15 cellular contexts compared by ENCODE assay signal in genomic region chr3:147391726-147392082, GRCh38. TPM values are rescaled to one million over a fixed set of nuclear protein-coding genes. Genes with fewer than 3 reads are reported as not detected.
A peak's percentile ranks its signal among the peaks of the same experiment; 100 is the strongest.
DNase-seq lines count a peak whose midpoint lies in the region; ATAC-seq and TF ChIP-seq lines count a peak whose summit lies in the region.
"Had no signal": no experiment of that assay in that cellular context is flagged by ENCODE, and none has a peak within 500 bp of the region (broad histone marks: within the 10 kb centered on the region; RNA-seq: fewer than 3 reads in every experiment).

No MANE protein-coding gene starts in this region.

- no peaks in the 10 kb centered on the region for H3K9me2 ChIP-seq in Karpas-422 (replicated peaks; ENCODE audit: insufficient read depth, low read length)

- H3K36me3 ChIP-seq in mesenchymal stem cell (ENCODE audit: control insufficient read depth in 1 of 2, insufficient read depth in 2 of 2, low read depth in 1 of 2, low read length in 2 of 2) (peaks cover 0 to 14% of the 10 kb centered on the region in 2 experiments), suprapubic skin (no peaks in the 10 kb centered on the region), Karpas-422 (ENCODE audit: insufficient read depth, low read length) (no peaks in the 10 kb centered on the region)

- peaks cover 16% of the 10 kb centered on the region for H3K4me1 ChIP-seq in mesenchymal stem cell (ENCODE audit: control insufficient read depth, insufficient read depth, low read depth, low read length)
- H3K4me1 ChIP-seq in suprapubic skin: peaks cover 45% of the 10 kb centered on the region
- no peaks in the 10 kb centered on the region for H3K4me1 ChIP-seq in Karpas-422 (ENCODE audit: low read length)

- H3K4me3 ChIP-seq in mesenchymal stem cell (ENCODE audit: insufficient read depth in 1 of 2, low read depth in 1 of 2, low read length in 2 of 2) (peak overlapping the region; percentile 63 to 76), suprapubic skin (peak overlapping the region; percentile 42), Karpas-422 (ENCODE audit: low read length) (no peak overlapping the region)

- no peak overlapping the region for H2BK120ac ChIP-seq in mesenchymal stem cell (ENCODE audit: low read depth, low read length)

- TF ChIP-seq POLR2A in suprapubic skin (IDR thresholded peaks at IDR 0.05): no peak

- CTCF ChIA-PET in activated CD8-positive, alpha-beta memory T cell treated with anti-CD3 and anti-CD28 coated beads, Interleukin-2, amount 10 ng/mL, durations not matched to agents 7 days and 5 days (lab: Charles Lee): no interaction called here

- peak overlapping the region; percentile 96 for H3K27ac ChIP-seq in mesenchymal stem cell (ENCODE audit: low read length, poor library complexity, severe bottlenecking)
- H3K27ac ChIP-seq in suprapubic skin: no peak overlapping the region
- H3K27ac ChIP-seq in Karpas-422 (ENCODE audit: low read length): no peak overlapping the region

- H3K9ac ChIP-seq in mesenchymal stem cell (ENCODE audit: low read length): peak overlapping the region; percentile 54
- no peak overlapping the region for H3K9ac ChIP-seq in Karpas-422 (ENCODE audit: low read length)

- peaks cover 6% of the 10 kb centered on the region for H3K9me3 ChIP-seq in mesenchymal stem cell (ENCODE audit: control insufficient read depth, low read length)
- no peaks in the 10 kb centered on the region for H3K9me3 ChIP-seq in suprapubic skin
- H3K9me3 ChIP-seq in Karpas-422 (ENCODE audit: low read length): peaks cover 10% of the 10 kb centered on the region

- H3K27me3 Mint-ChIP-seq in activated CD8-positive, alpha-beta memory T cell treated with anti-CD3 and anti-CD28 coated beads, Interleukin-2, amount 10 ng/mL, durations not matched to agents 7 days and 5 days: peaks cover 82% of the 10 kb centered on the region
- peaks cover 62% of the 10 kb centered on the region for H3K27me3 Mint-ChIP-seq in chondrocyte (ENCODE audit: low read depth)

- peaks cover 4% of the 10 kb centered on the region for H3K36me3 Mint-ChIP-seq in activated CD8-positive, alpha-beta memory T cell treated with anti-CD3 and anti-CD28 coated beads, Interleukin-2, amount 10 ng/mL, durations not matched to agents 7 days and 5 days
- H3K36me3 Mint-ChIP-seq in chondrocyte (ENCODE audit: low read depth): peaks cover 1% of the 10 kb centered on the region

- no peak for TF ChIP-seq EP300 in suprapubic skin (IDR thresholded peaks at IDR 0.05)

- no peak overlapping the region for H2AK5ac ChIP-seq in mesenchymal stem cell (ENCODE audit: low read length, severe bottlenecking)

- H3K27ac Mint-ChIP-seq in activated CD8-positive, alpha-beta memory T cell treated with anti-CD3 and anti-CD28 coated beads, Interleukin-2, amount 10 ng/mL, durations not matched to agents 7 days and 5 days: peak overlapping the region; percentile 22
- peak overlapping the region; percentile 80 for H3K27ac Mint-ChIP-seq in chondrocyte (ENCODE audit: unreplicated experiment)

- H3K79me1 ChIP-seq in mesenchymal stem cell (replicated peaks; ENCODE audit: low read length, poor library complexity, severe bottlenecking): peaks cover 6% of the 10 kb centered on the region

- H4K20me1 ChIP-seq in Karpas-422 (ENCODE audit: insufficient read depth, low read depth, low read length): no peaks in the 10 kb centered on the region

- H2BK15ac ChIP-seq in mesenchymal stem cell (ENCODE audit: low read depth, poor library complexity, severe bottlenecking): no peak overlapping the region

- H3K9me3 Mint-ChIP-seq in activated CD8-positive, alpha-beta memory T cell treated with anti-CD3 and anti-CD28 coated beads, Interleukin-2, amount 10 ng/mL, durations not matched to agents 7 days and 5 days (ENCODE audit: low read depth): no peaks in the 10 kb centered on the region
- no peaks in the 10 kb centered on the region for H3K9me3 Mint-ChIP-seq in chondrocyte (ENCODE audit: low read depth)

- no peak overlapping the region for H3K4ac ChIP-seq in mesenchymal stem cell (ENCODE audit: low read depth in 1 of 2, low read length in 2 of 2)

- peak overlapping the region; percentile 78 for H3K4me2 ChIP-seq in mesenchymal stem cell (ENCODE audit: low read length, poor library complexity, severe bottlenecking)
- H3K4me2 ChIP-seq in Karpas-422 (ENCODE audit: low read depth, low read length, poor library complexity, severe bottlenecking): no peak overlapping the region

- no peak overlapping the region for H3K18ac ChIP-seq in mesenchymal stem cell (ENCODE audit: low read depth in 1 of 2, low read length in 2 of 2)

- H3K4me3 Mint-ChIP-seq in activated CD8-positive, alpha-beta memory T cell treated with anti-CD3 and anti-CD28 coated beads, Interleukin-2, amount 10 ng/mL, durations not matched to agents 7 days and 5 days: no peak overlapping the region
- H3K4me3 Mint-ChIP-seq in chondrocyte (ENCODE audit: unreplicated experiment): peak overlapping the region; percentile 69

- no peak overlapping the region for H2AFZ ChIP-seq in mesenchymal stem cell (ENCODE audit: low read depth, low read length)
- no peak overlapping the region for H2AFZ ChIP-seq in Karpas-422 (ENCODE audit: low read length)

- H2BK5ac ChIP-seq in mesenchymal stem cell (ENCODE audit: low read depth, low read length, poor library complexity, severe bottlenecking): no peak overlapping the region

- WGBS in mesenchymal stem cell: 2% methylated on average over 7 of the region's 12 CpGs
- 7% methylated on average over 11 of the region's 12 CpGs for WGBS in suprapubic skin

- DNase-seq in activated CD8-positive, alpha-beta memory T cell treated with anti-CD3 and anti-CD28 coated beads, Interleukin-2, amount 10 ng/mL, durations not matched to agents 7 days and 5 days: no peak
- no peak for DNase-seq in activated CD8-positive, alpha-beta memory T cell treated with anti-CD3 and anti-CD28 coated beads, Interleukin-2, amount 50 U/mL, for 4 hours
- DNase-seq in chondrocyte (ENCODE audit: low spot score): no peak
- no peak for DNase-seq in mesenchymal stem cell
- DNase-seq in suprapubic skin (ENCODE audit: low spot score in 2 of 2): no peak
- no peak for DNase-seq in mesenteric fat pad (ENCODE audit: low spot score)
- no peak for DNase-seq in Karpas-422
- no peak for DNase-seq in SKM-1 (lab: John Stamatoyannopoulos, UW; ENCODE audit: unreplicated experiment)
- DNase-seq: ACHN; amniotic stem cell; left colon; NCI-H1417 treated with DMSO at 0.1 percent for 48 hours; NK-92 treated with Interleukin-12 subunit alpha and Interleukin-12 subunit beta, amount 100 ng/mL, for 24 hours had no signal

- no peak overlapping the region for H4K91ac ChIP-seq in mesenchymal stem cell (ENCODE audit: low read length)

- no peak for ATAC-seq in activated CD8-positive, alpha-beta memory T cell treated with anti-CD3 and anti-CD28 coated beads, Interleukin-2, amount 10 ng/mL, durations not matched to agents 7 days and 5 days

- H3K14ac ChIP-seq in mesenchymal stem cell (ENCODE audit: low read length in 2 of 2): no peak overlapping the region

- H2BK12ac ChIP-seq in mesenchymal stem cell (ENCODE audit: low read length in 2 of 2): no peak overlapping the region

- no peak overlapping the region for H4K8ac ChIP-seq in mesenchymal stem cell (ENCODE audit: low read length)

- no peaks in the 10 kb centered on the region for H3K4me1 Mint-ChIP-seq in activated CD8-positive, alpha-beta memory T cell treated with anti-CD3 and anti-CD28 coated beads, Interleukin-2, amount 10 ng/mL, durations not matched to agents 7 days and 5 days
- peaks cover 41% of the 10 kb centered on the region for H3K4me1 Mint-ChIP-seq in chondrocyte (ENCODE audit: low read depth)

- H3K23ac ChIP-seq in mesenchymal stem cell (ENCODE audit: low read length in 2 of 2): no peak overlapping the region

- peaks cover 18 to 99% of the 10 kb centered on the region in 2 experiments for H3K27me3 ChIP-seq in mesenchymal stem cell (ENCODE audit: control insufficient read depth in 1 of 2, insufficient read depth in 1 of 2, low read length in 2 of 2)
- H3K27me3 ChIP-seq in suprapubic skin: peaks cover 100% of the 10 kb centered on the region
- no peaks in the 10 kb centered on the region for H3K27me3 ChIP-seq in Karpas-422 (ENCODE audit: low read length)

- TF ChIP-seq CTCF in chondrocyte (IDR thresholded peaks at IDR 0.05) (no peak), suprapubic skin (IDR thresholded peaks at IDR 0.05) (no peak)

- no peaks in the 10 kb centered on the region for H3K79me2 ChIP-seq in Karpas-422 (ENCODE audit: low read length)

RNA-seq across cellular contexts. Expression of gene ZIC4, which starts 14.6 kb away (rescaled TPM):
- not detected for total RNA-seq in activated CD8-positive, alpha-beta memory T cell treated with anti-CD3 and anti-CD28 coated beads, Interleukin-2, amount 10 ng/mL, durations not matched to agents 7 days and 5 days
- total RNA-seq in chondrocyte (1.7 to 10.2 TPM (median 1.7 TPM) in 3 replicates), suprapubic skin (not detected), mesenteric fat pad (not detected)
- polyA plus RNA-seq in mesenchymal stem cell (2013, experiment 1 of 2): not detected
- polyA plus RNA-seq in mesenchymal stem cell (2013, experiment 2 of 2): not detected
- total RNA-seq in Karpas-422 (2014; rRNA removed; shearing (Covaris generic); ENCODE audit: low replicate concordance): not detected in 2 replicates
- total RNA-seq: left colon; T-helper 1 cell treated with Interleukin-12 subunit alpha and Interleukin-12 subunit beta and Interleukin-4 antibody, amounts not matched to agents 30 ng/mL and 1 ng/mL, for 36 hours had no signal
- polyA plus RNA-seq: esophagus had no signal

RNA-seq across cellular contexts. Expression of gene ZIC1, which starts 17.5 kb away (rescaled TPM):
- total RNA-seq in activated CD8-positive, alpha-beta memory T cell treated with anti-CD3 and anti-CD28 coated beads, Interleukin-2, amount 10 ng/mL, durations not matched to agents 7 days and 5 days: not detected
- total RNA-seq in chondrocyte: 8.8 to 57.3 TPM (median 12.8 TPM) in 3 replicates
- 0.17 TPM for polyA plus RNA-seq in mesenchymal stem cell (2013, experiment 1 of 2)
- 0.14 TPM for polyA plus RNA-seq in mesenchymal stem cell (2013, experiment 2 of 2)
- total RNA-seq in suprapubic skin: 1 to 10 TPM in 1 of 4 donors, not detected in 3; 3.9 TPM
- total RNA-seq in mesenteric fat pad: not detected
- total RNA-seq in Karpas-422 (2014; rRNA removed; shearing (Covaris generic); ENCODE audit: low replicate concordance): not detected in 2 replicates
- total RNA-seq: left colon; T-helper 1 cell treated with Interleukin-12 subunit alpha and Interleukin-12 subunit beta and Interleukin-4 antibody, amounts not matched to agents 30 ng/mL and 1 ng/mL, for 36 hours had no signal
- polyA plus RNA-seq: esophagus had no signal
